Comparison of ENCODE assay signal across 19 cellular contexts in the genomic region with DNA sequence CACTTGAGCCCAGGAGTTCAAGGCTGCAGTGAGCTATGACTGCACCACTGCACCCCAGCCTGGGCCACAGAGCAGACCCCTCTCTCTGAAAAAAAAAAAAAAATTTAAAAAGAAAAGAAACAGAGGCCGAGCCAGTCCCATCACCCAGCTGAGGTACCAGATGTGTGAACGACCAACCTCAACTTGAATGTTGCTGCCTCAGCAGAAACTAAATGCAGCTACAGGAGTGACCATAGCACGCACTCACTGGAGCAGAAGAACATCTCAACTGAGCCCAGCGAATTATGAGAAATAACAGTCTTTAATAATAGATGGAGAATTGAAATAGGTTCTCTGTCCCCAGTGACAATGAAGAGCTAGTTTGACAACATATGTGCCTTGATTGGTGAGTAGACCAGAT. TPM values are rescaled to one million over a fixed set of nuclear protein-coding genes. Genes with fewer than 3 reads are reported as not detected.
DNase-seq lines count a peak whose midpoint lies in the region; ATAC-seq and TF ChIP-seq lines count a peak whose summit lies in the region.
"Had no signal": no experiment of that assay in that cellular context is flagged by ENCODE, and none has a peak within 500 bp of the region (broad histone marks: within the 10 kb centered on the region; RNA-seq: fewer than 3 reads in every experiment).

No MANE protein-coding gene starts in this region.

- TF ChIP-seq CTCF in IMR-90 (conservative IDR thresholded peaks at IDR 0.05; ENCODE audit: low read depth, low read length) (no peak), vagina (IDR thresholded peaks at IDR 0.05) (no peak)

- H2BK5ac ChIP-seq in IMR-90 (ENCODE audit: low read depth, low read length, poor library complexity, severe bottlenecking) = no peak overlapping the region

- WGBS in IMR-90 (ENCODE audit: extremely low coverage in 2 of 2, insufficient read length in 1 of 2), 2 experiments = 93% methylated on average over 3 of the region's 4 CpGs; no CpG with 5 or more reads in 1 of the 2 experiments

- no peak overlapping the region for H3K9ac ChIP-seq in IMR-90 (ENCODE audit: low read depth, low read length)

- H3K9me3 Mint-ChIP-seq in activated CD4-positive, alpha-beta T cell treated with anti-CD3 and anti-CD28 coated beads, Interleukin-2, amount 10 ng/mL, durations not matched to agents 7 days and 5 days = peaks cover 17% of the 10 kb centered on the region
- peaks cover 5% of the 10 kb centered on the region for H3K9me3 Mint-ChIP-seq in activated CD4-positive, alpha-beta memory T cell treated with anti-CD3 and anti-CD28 coated beads, Interleukin-2, amount 10 ng/mL, durations not matched to agents 7 days and 5 days
- no peaks in the 10 kb centered on the region for H3K9me3 Mint-ChIP-seq in immature natural killer cell

- TF ChIP-seq RAD21 in IMR-90 (IDR thresholded peaks at IDR 0.05; ENCODE audit: low read length) = no peak

- in situ Hi-C loops in IMR-90 (cut with MboI; ENCODE audit: low sequenced_read_pairs) = no loop called here

- CTCF ChIA-PET in activated CD4-positive, alpha-beta T cell treated with anti-CD3 and anti-CD28 coated beads, Interleukin-2, amount 10 ng/mL, durations not matched to agents 7 days and 5 days (lab: Charles Lee) = interaction anchor here (0.6 to 2.1 kb wide), 4 partner anchors 8 to 1785 kb away, joined by 3 to 6 read pairs (median 4); no protein-coding TSS in a partner anchor
- CTCF ChIA-PET in IMR-90 (lab: Yijun Ruan, JAX) = no interaction called here
- CTCF ChIA-PET in activated CD4-positive, alpha-beta memory T cell treated with anti-CD3 and anti-CD28 coated beads, Interleukin-2, amount 10 ng/mL, durations not matched to agents 7 days and 5 days (lab: Charles Lee) = interaction anchor here (1.0 to 3.2 kb wide), 4 partner anchors 53 to 690 kb away, joined by 3 to 14 read pairs (median 6); a partner anchor contains a TSS

- no peak overlapping the region for H2BK20ac ChIP-seq in IMR-90 (ENCODE audit: low read depth, low read length)

- H3K18ac ChIP-seq in IMR-90 (ENCODE audit: low read depth, low read length) = no peak overlapping the region

- no peak overlapping the region for H4K5ac ChIP-seq in IMR-90 (ENCODE audit: low read depth, low read length)

- H2BK15ac ChIP-seq in IMR-90 (ENCODE audit: low read depth, low read length) = peak overlapping the region; percentile 29; the same call in 1 of the 3 replicates

- no peak overlapping the region for H3K14ac ChIP-seq in IMR-90 (replicated peaks; ENCODE audit: low read depth, low read length)

- ATAC-seq in IMR-90 (ENCODE audit: low read depth) = no peak
- ATAC-seq: Panc1 had no signal

- peaks cover 14% of the 10 kb centered on the region for H3K4me1 ChIP-seq in IMR-90 (ENCODE audit: control insufficient read depth, insufficient read depth, low read length)
- no peaks in the 10 kb centered on the region for H3K4me1 ChIP-seq in vagina

- H3K27me3 Mint-ChIP-seq in activated CD4-positive, alpha-beta T cell treated with anti-CD3 and anti-CD28 coated beads, Interleukin-2, amount 10 ng/mL, durations not matched to agents 7 days and 5 days = peaks cover 1% of the 10 kb centered on the region
- H3K27me3 Mint-ChIP-seq in activated CD4-positive, alpha-beta memory T cell treated with anti-CD3 and anti-CD28 coated beads, Interleukin-2, amount 10 ng/mL, durations not matched to agents 7 days and 5 days = no peaks in the 10 kb centered on the region
- peaks cover 3 to 17% (median 12%) of the 10 kb centered on the region in 3 donors for H3K27me3 Mint-ChIP-seq in immature natural killer cell (ENCODE audit: low read depth in 3 of 3)

- POLR2A ChIA-PET in activated CD4-positive, alpha-beta T cell treated with anti-CD3 and anti-CD28 coated beads, Interleukin-2, amount 10 ng/mL, durations not matched to agents 7 days and 5 days (lab: Charles Lee) = no interaction called here
- POLR2A ChIA-PET in IMR-90 (lab: Charles Lee; ENCODE audit: unreplicated experiment) = no interaction called here
- POLR2A ChIA-PET in activated CD4-positive, alpha-beta memory T cell treated with anti-CD3 and anti-CD28 coated beads, Interleukin-2, amount 10 ng/mL, durations not matched to agents 7 days and 5 days (lab: Charles Lee) = interaction anchor here (1.8 to 8.3 kb wide), 5 partner anchors 10 to 278 kb away, joined by 6 to 55 read pairs (median 16); a partner anchor contains a TSS

- DNase-seq in activated CD4-positive, alpha-beta T cell treated with anti-CD3 and anti-CD28 coated beads, Interleukin-2, amount 10 ng/mL, durations not matched to agents 7 days and 5 days = no peak
- no peak for DNase-seq in activated CD4-positive, alpha-beta T cell treated with anti-CD3 and anti-CD28 coated beads, Interleukin-2, amount 50 U/mL, for 48 hours
- DNase-seq in IMR-90 = no peak
- DNase-seq in activated CD4-positive, alpha-beta memory T cell treated with anti-CD3 and anti-CD28 coated beads, Interleukin-2, amount 10 ng/mL, durations not matched to agents 7 days and 5 days = no peak
- DNase-seq in immature natural killer cell = no peak
- DNase-seq in vagina (ENCODE audit: extremely low spot score in 2 of 2) = no peak
- no peak for DNase-seq in SKM-1 (lab: John Stamatoyannopoulos, UW; ENCODE audit: unreplicated experiment)
- DNase-seq in EL = no peak
- DNase-seq: MG63, NCI-H1417, NCI-H1694, NCI-H2029 treated with DMSO at 0.1 percent for 48 hours, NCI-H446 treated with DMSO at 0.1 percent for 48 hours, NCI-H526 treated with DMSO at 0.1 percent for 48 hours, SHP77 had no signal

- no peak overlapping the region for H3K23ac ChIP-seq in IMR-90 (ENCODE audit: low read depth, low read length)

- peaks cover 20% of the 10 kb centered on the region for H3K9me1 ChIP-seq in IMR-90 (ENCODE audit: insufficient read depth, low read length)

- no peaks in the 10 kb centered on the region for H4K20me1 ChIP-seq in IMR-90 (ENCODE audit: insufficient read depth, low read length)

- no peak overlapping the region for H3K4me2 ChIP-seq in IMR-90 (ENCODE audit: low read depth, low read length)

- intact Hi-C loops in IMR-90 (cut with micrococcal nuclease) = no loop called here
- intact Hi-C loops in vagina (cut with DNase I) = no loop called here

- H2BK120ac ChIP-seq in IMR-90 (ENCODE audit: low read depth, low read length) = no peak overlapping the region

- dilution Hi-C loops in IMR-90 (cut with HindIII; ENCODE audit: low sequenced_read_pairs, unreplicated experiment) = no loop called here

- H3K9me3 ChIP-seq in IMR-90 (ENCODE audit: control insufficient read depth, insufficient read depth, low read length) = no peaks in the 10 kb centered on the region
- no peaks in the 10 kb centered on the region for H3K9me3 ChIP-seq in vagina
- H3K9me3 ChIP-seq: MG63 had no signal

- H3K4ac ChIP-seq in IMR-90 (ENCODE audit: low read depth, low read length) = peak overlapping the region; percentile 60; the same call in 1 of the 2 replicates

- no peak overlapping the region for H4K91ac ChIP-seq in IMR-90 (ENCODE audit: insufficient read depth, low read depth, low read length)

- peaks cover 19% of the 10 kb centered on the region for H3K36me3 Mint-ChIP-seq in activated CD4-positive, alpha-beta T cell treated with anti-CD3 and anti-CD28 coated beads, Interleukin-2, amount 10 ng/mL, durations not matched to agents 7 days and 5 days (ENCODE audit: low read depth)
- peaks cover 26% of the 10 kb centered on the region for H3K36me3 Mint-ChIP-seq in activated CD4-positive, alpha-beta memory T cell treated with anti-CD3 and anti-CD28 coated beads, Interleukin-2, amount 10 ng/mL, durations not matched to agents 7 days and 5 days (ENCODE audit: low read depth)
- peaks cover 0 to 3% (median 0%) of the 10 kb centered on the region in 3 donors for H3K36me3 Mint-ChIP-seq in immature natural killer cell

- BruUV-seq in IMR-90 (replicated peaks; lab: Mats Ljungman, UMichigan) = no TSS peak

- H4K8ac ChIP-seq in IMR-90 (ENCODE audit: low read depth in 2 of 2, low read length in 2 of 2) = no peak overlapping the region

- no peak overlapping the region for H3K4me3 Mint-ChIP-seq in activated CD4-positive, alpha-beta T cell treated with anti-CD3 and anti-CD28 coated beads, Interleukin-2, amount 10 ng/mL, durations not matched to agents 7 days and 5 days
- no peak overlapping the region for H3K4me3 Mint-ChIP-seq in activated CD4-positive, alpha-beta memory T cell treated with anti-CD3 and anti-CD28 coated beads, Interleukin-2, amount 10 ng/mL, durations not matched to agents 7 days and 5 days
- H3K4me3 Mint-ChIP-seq in immature natural killer cell = peak overlapping the region; percentile 35 to 90 (median 75)

- H3K36me3 ChIP-seq in IMR-90 (ENCODE audit: control insufficient read depth, insufficient read depth, low read length) = no peaks in the 10 kb centered on the region
- H3K36me3 ChIP-seq in vagina = no peaks in the 10 kb centered on the region
- H3K36me3 ChIP-seq: MG63 had no signal

- no peak overlapping the region for H2AK9ac ChIP-seq in IMR-90 (replicated peaks; ENCODE audit: low read depth, low read length, poor library complexity)

- no peak overlapping the region for H3K56ac ChIP-seq in IMR-90 (ENCODE audit: extremely low read depth, insufficient read depth, low read length)

- no peak overlapping the region for H2AFZ ChIP-seq in IMR-90 (replicated peaks; ENCODE audit: low read length, poor library complexity)

- H3K27ac ChIP-seq in IMR-90 (ENCODE audit: insufficient read depth, low read length) (no peak overlapping the region), vagina (no peak overlapping the region)
- H3K27ac ChIP-seq: 22Rv1, RWPE1 had no signal

- H3K27ac Mint-ChIP-seq in activated CD4-positive, alpha-beta T cell treated with anti-CD3 and anti-CD28 coated beads, Interleukin-2, amount 10 ng/mL, durations not matched to agents 7 days and 5 days = peak overlapping the region; percentile 88
- H3K27ac Mint-ChIP-seq in activated CD4-positive, alpha-beta memory T cell treated with anti-CD3 and anti-CD28 coated beads, Interleukin-2, amount 10 ng/mL, durations not matched to agents 7 days and 5 days = peak overlapping the region; percentile 91
- H3K27ac Mint-ChIP-seq in immature natural killer cell = peak overlapping the region; percentile 92 to 98 (median 97)

- peaks cover 0 to 6% of the 10 kb centered on the region in 2 experiments; a peak in 2 of 4 replicates for H3K79me1 ChIP-seq in IMR-90 (ENCODE audit: low read depth in 1 of 2, low read length in 2 of 2)

- no peak overlapping the region; the same call in 1 of the 2 replicates for H2AK5ac ChIP-seq in IMR-90 (ENCODE audit: low read depth, low read length)

- H3K27me3 ChIP-seq in IMR-90 (ENCODE audit: control insufficient read depth, insufficient read depth, low read length) = no peaks in the 10 kb centered on the region
- no peaks in the 10 kb centered on the region for H3K27me3 ChIP-seq in vagina
- H3K27me3 ChIP-seq: MG63 had no signal

- H3K4me1 Mint-ChIP-seq in activated CD4-positive, alpha-beta T cell treated with anti-CD3 and anti-CD28 coated beads, Interleukin-2, amount 10 ng/mL, durations not matched to agents 7 days and 5 days = peaks cover 63% of the 10 kb centered on the region
- H3K4me1 Mint-ChIP-seq in activated CD4-positive, alpha-beta memory T cell treated with anti-CD3 and anti-CD28 coated beads, Interleukin-2, amount 10 ng/mL, durations not matched to agents 7 days and 5 days = peaks cover 83% of the 10 kb centered on the region
- peaks cover 93 to 100% of the 10 kb centered on the region in 2 donors for H3K4me1 Mint-ChIP-seq in immature natural killer cell

- TF ChIP-seq POLR2A in IMR-90 (IDR thresholded peaks at IDR 0.05; ENCODE audit: low read depth, low read length) = no peak
- TF ChIP-seq POLR2A in vagina (IDR thresholded peaks at IDR 0.05) = no peak

- H3K4me3 ChIP-seq in IMR-90 (ENCODE audit: insufficient read depth, low read depth, low read length) = no peak overlapping the region
- H3K4me3 ChIP-seq in vagina = no peak overlapping the region
- H3K4me3 ChIP-seq: MG63 had no signal

RNA-seq across cellular contexts. Expression of a gene that starts 53.1 kb away (rescaled TPM):
- total RNA-seq in activated CD4-positive, alpha-beta T cell treated with anti-CD3 and anti-CD28 coated beads, Interleukin-2, amount 10 ng/mL, durations not matched to agents 7 days and 5 days = under 1 TPM; 0.15 to 0.20 TPM
- total RNA-seq in IMR-90 (2012; rRNA removed) (0.18 and 0.56 TPM in 2 replicates), vagina (1.2 TPM)
- polyA plus RNA-seq in IMR-90 (2012; rRNA removed) (0.10 and 0.17 TPM in 2 replicates), immature natural killer cell (10 to 100 TPM in 2 of 3 donors, 1 to 10 TPM in 1; 2.1 to 19.0 (median 16.4) TPM)
- polyA plus RNA-seq in IMR-90 (2012; cell fraction: cytosol; rRNA removed) = 0.03 and 0.05 TPM in 2 replicates
- 0.05 TPM in 1 of 2 replicates, not detected in the other for polyA plus RNA-seq in IMR-90 (2012; cell fraction: nucleus; rRNA removed; ENCODE audit: low replicate concordance)
- total RNA-seq in activated CD4-positive, alpha-beta memory T cell treated with anti-CD3 and anti-CD28 coated beads, Interleukin-2, amount 10 ng/mL, durations not matched to agents 7 days and 5 days = under 1 TPM; 0.93 to 0.95 TPM
- polyA plus RNA-seq: BJ had no signal

Comparison
In these comparisons a context has a peak if more than half of its experiments do, and no peak if none do; other contexts are left out.
1. H3K4me3 Mint-ChIP-seq: peak in immature natural killer cell (5 of 5); none in activated CD4-positive, alpha-beta T cell treated with anti-CD3 and anti-CD28 coated beads, Interleukin-2, amount 10 ng/mL, durations not matched to agents 7 days and 5 days (single experiment) and activated CD4-positive, alpha-beta memory T cell treated with anti-CD3 and anti-CD28 coated beads, Interleukin-2, amount 10 ng/mL, durations not matched to agents 7 days and 5 days (single experiment).
2. Peak in every context shown above with its lines, with median percentiles within 50 percentile points of each other: H3K27ac Mint-ChIP-seq.